8 cellular contexts compared by ENCODE assay signal in the genomic region with DNA sequence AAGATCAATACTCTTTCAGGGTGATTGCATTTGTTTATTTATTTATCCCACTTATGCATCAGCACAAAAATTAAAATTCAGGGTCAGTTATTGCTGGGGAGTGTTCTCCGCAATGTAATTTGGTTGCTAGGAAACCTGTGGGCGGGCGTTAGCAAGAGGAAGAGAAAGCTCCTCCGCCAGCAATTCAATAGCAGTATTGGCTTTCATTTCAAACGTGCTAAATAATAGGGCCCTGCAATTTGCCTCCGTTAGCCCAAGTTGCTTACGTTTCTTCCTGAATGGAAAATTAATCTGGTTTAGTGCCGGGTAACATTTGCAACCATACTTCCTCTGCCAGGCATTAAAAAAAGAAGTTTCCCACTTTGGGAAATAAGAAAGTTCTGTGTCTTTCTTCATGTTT. TPM values are rescaled to one million over a fixed set of nuclear protein-coding genes. Genes with fewer than 3 reads are reported as not detected.
A peak's percentile ranks its signal among the peaks of the same experiment; 100 is the strongest.
DNase-seq lines count a peak whose midpoint lies in the region; ATAC-seq lines count a peak whose summit lies in the region.

No MANE protein-coding gene starts in this region.

- H3K27me3 ChIP-seq in adipocyte (replicated peaks; ENCODE audit: control insufficient read depth, insufficient read depth, low read length) (no peaks in the 10 kb centered on the region), GM23248 (replicated peaks; ENCODE audit: insufficient read depth) (no peaks in the 10 kb centered on the region)

- H3K4me1 ChIP-seq in adipocyte (ENCODE audit: control insufficient read depth, insufficient read depth, low read length) (peaks cover 16% of the 10 kb centered on the region), GM23248 (ENCODE audit: insufficient read depth) (no peaks in the 10 kb centered on the region)

- H3K4me3 ChIP-seq in adipocyte (ENCODE audit: low read length) (peak overlapping the region; percentile 63), GM23248 (no peak overlapping the region)

- no peak overlapping the region for H3K27ac ChIP-seq in GM23248

- no peak overlapping the region for H3K4me2 ChIP-seq in GM23248 (ENCODE audit: unreplicated experiment)

- in situ Hi-C loops in GM23248 (cut with MboI): no loop called here

- no peaks in the 10 kb centered on the region for H3F3A ChIP-seq in GM23248 (ENCODE audit: insufficient read depth)

- DNase-seq in RPMI7951 (ENCODE audit: low read depth) (peak; percentile 26), adipocyte (ENCODE audit: low read depth) (peak; percentile 65), kidney tubule cell (ENCODE audit: low spot score) (peak; percentile 22), GM23248 (no peak)
- peak; percentile 23 to 42 (median 41) for DNase-seq in stimulated activated CD4-positive, alpha-beta T cell treated with anti-CD3 and anti-CD28 coated beads, TNF-alpha, amount 100 ng/mL, for 1 hour (ENCODE audit: low read depth in 3 of 3, low spot score in 1 of 3)

- no peak overlapping the region for H3K9ac ChIP-seq in adipocyte (ENCODE audit: low read length)
- no peak overlapping the region for H3K9ac ChIP-seq in GM23248

- H3K36me3 ChIP-seq in adipocyte (ENCODE audit: control insufficient read depth, insufficient read depth, low read length, severe bottlenecking) (no peaks in the 10 kb centered on the region), GM23248 (ENCODE audit: low read depth) (no peaks in the 10 kb centered on the region)

- H3K9me3 ChIP-seq in adipocyte (ENCODE audit: control insufficient read depth, low read length) (no peaks in the 10 kb centered on the region), GM23248 (ENCODE audit: low read depth) (no peaks in the 10 kb centered on the region)

- 65 to 68% methylated on average over 8 of the region's 8 CpGs for WGBS in GM23248 (ENCODE audit: low coverage in 1 of 2, low lambda C conversion rate in 2 of 2, missing lambda C conversion rate in 2 of 2), 2 experiments

- no peaks in the 10 kb centered on the region for H3K9me2 ChIP-seq in GM23248 (ENCODE audit: insufficient read depth)

- no peaks in the 10 kb centered on the region for H4K20me1 ChIP-seq in GM23248 (ENCODE audit: insufficient read depth)

- no peaks in the 10 kb centered on the region for H3K79me2 ChIP-seq in GM23248 (ENCODE audit: insufficient read depth)

- no peak overlapping the region for H2AFZ ChIP-seq in GM23248

- ATAC-seq in GM19397 (IDR thresholded peaks at IDR 0.05; ENCODE audit: unreplicated experiment): peak; percentile 78
- peak; percentile 80 for ATAC-seq in HG03280 (IDR thresholded peaks at IDR 0.05; ENCODE audit: unreplicated experiment)
- no peak for ATAC-seq in esophagus mucosa

RNA-seq across cellular contexts. Expression of gene PLCL2, which starts 35.5 kb away (rescaled TPM):
- total RNA-seq in RPMI7951 (2014; rRNA removed; shearing (Covaris generic)): 0.12 TPM in 1 of 2 replicates, not detected in the other
- 3.7 and 5.1 TPM in 2 replicates for total RNA-seq in GM23248 (2014; rRNA removed; shearing (Covaris generic))
- polyA plus RNA-seq in GM23248 (2016; fragmentation: Nextera tagmentation; extraction: Ambion mirVana): 1.4 TPM in 2 replicates
- total RNA-seq in esophagus mucosa: 0.80 TPM
